ENCODE assay signal across 23 cellular contexts in genomic region chr6:1561355-1561754, GRCh38.
"Had no signal": no experiment of that assay in that cellular context is flagged by ENCODE, and none has a peak within 500 bp of the region (broad histone marks: within the 10 kb centered on the region; RNA-seq: fewer than 3 reads in every experiment).

No MANE protein-coding gene starts in this region.

- H3K9me3 Mint-ChIP-seq: effector memory CD8-positive, alpha-beta T cell had no signal

- H3K27ac ChIP-seq: coronary artery, dorsolateral prefrontal cortex, esophagus squamous epithelium, gastrocnemius medialis, heart right ventricle, left lung, lower lobe of right lung had no signal

- H3K4me3 Mint-ChIP-seq: effector memory CD8-positive, alpha-beta T cell had no signal

- H3K4me1 ChIP-seq: esophagus squamous epithelium, gastrocnemius medialis, heart right ventricle, left lung, lower lobe of right lung had no signal

- H3K27me3 ChIP-seq: dorsolateral prefrontal cortex, gastrocnemius medialis had no signal

- H3K4me3 ChIP-seq: coronary artery, dorsolateral prefrontal cortex, esophagus squamous epithelium, gastrocnemius medialis, heart right ventricle, left lung, lower lobe of right lung had no signal

- ATAC-seq: effector memory CD8-positive, alpha-beta T cell; gastrocnemius medialis; heart right ventricle; left cardiac atrium; left lung; left ventricle myocardium superior; lower lobe of right lung had no signal

- DNase-seq: dermis blood vessel endothelial cell; dorsolateral prefrontal cortex; effector CD8-positive, alpha-beta T cell; effector memory CD8-positive, alpha-beta T cell; esophagus squamous epithelium; foreskin fibroblast; foreskin melanocyte; gastrocnemius medialis; glutamatergic neuron; head of caudate nucleus; heart right ventricle; hippocampal formation; left cardiac atrium; left lung; left ventricle myocardium superior; lower lobe of right lung; mesenchymal stem cell; midbrain had no signal

- H3K36me3 ChIP-seq: esophagus squamous epithelium, gastrocnemius medialis, heart right ventricle, left lung, lower lobe of right lung had no signal

- H3K9me3 ChIP-seq: esophagus squamous epithelium, gastrocnemius medialis, left lung, lower lobe of right lung had no signal

- FAIRE-seq: colon, endothelial cell of umbilical vein, islet of Langerhans, keratinocyte had no signal

- H3K27ac Mint-ChIP-seq: effector memory CD8-positive, alpha-beta T cell had no signal
